3 cellular contexts compared by ENCODE assay signal in the genomic region with DNA sequence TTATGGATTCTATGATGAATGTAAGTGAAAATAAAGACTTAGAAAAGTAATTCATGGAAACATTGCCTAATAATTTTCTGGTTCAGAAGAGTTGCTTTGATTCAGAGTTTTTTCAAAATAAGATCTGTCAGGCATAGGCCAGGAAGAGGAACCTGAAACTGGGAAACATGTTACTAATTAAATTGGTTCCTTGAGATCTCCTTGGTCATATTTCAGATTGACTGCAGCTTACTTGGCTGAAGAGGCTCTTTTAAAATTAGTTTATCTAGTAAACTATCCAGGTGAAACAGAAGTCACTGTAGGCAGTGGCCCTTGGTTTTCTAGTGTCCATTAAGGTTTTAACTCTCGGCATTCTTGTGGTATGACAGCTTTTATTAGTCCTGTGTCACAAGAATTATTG.
TF ChIP-seq lines count a peak whose summit lies in the region.

No MANE protein-coding gene starts in this region.

TF ChIP-seq in SK-N-SH treated with all-trans-retinoic acid at 6 μM for 48 hours, 23 proteins besides CTCF, POLR2A, EP300 and RAD21 (continued from another document):
- TF ChIP-seq, protein P1, sequence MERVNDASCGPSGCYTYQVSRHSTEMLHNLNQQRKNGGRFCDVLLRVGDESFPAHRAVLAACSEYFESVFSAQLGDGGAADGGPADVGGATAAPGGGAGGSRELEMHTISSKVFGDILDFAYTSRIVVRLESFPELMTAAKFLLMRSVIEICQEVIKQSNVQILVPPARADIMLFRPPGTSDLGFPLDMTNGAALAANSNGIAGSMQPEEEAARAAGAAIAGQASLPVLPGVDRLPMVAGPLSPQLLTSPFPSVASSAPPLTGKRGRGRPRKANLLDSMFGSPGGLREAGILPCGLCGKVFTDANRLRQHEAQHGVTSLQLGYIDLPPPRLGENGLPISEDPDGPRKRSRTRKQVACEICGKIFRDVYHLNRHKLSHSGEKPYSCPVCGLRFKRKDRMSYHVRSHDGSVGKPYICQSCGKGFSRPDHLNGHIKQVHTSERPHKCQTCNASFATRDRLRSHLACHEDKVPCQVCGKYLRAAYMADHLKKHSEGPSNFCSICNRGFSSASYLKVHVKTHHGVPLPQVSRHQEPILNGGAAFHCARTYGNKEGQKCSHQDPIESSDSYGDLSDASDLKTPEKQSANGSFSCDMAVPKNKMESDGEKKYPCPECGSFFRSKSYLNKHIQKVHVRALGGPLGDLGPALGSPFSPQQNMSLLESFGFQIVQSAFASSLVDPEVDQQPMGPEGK (CRISPR knock-in tag; IDR thresholded peaks at IDR 0.05; ENCODE audit: borderline replicate concordance) = no peak
- TF ChIP-seq ZNF70 (CRISPR knock-in tag; IDR thresholded peaks at IDR 0.05) = no peak
- TF ChIP-seq BACH2 (CRISPR knock-in tag; IDR thresholded peaks at IDR 0.05; ENCODE audit: borderline replicate concordance) = no peak
- TF ChIP-seq, protein P2, sequence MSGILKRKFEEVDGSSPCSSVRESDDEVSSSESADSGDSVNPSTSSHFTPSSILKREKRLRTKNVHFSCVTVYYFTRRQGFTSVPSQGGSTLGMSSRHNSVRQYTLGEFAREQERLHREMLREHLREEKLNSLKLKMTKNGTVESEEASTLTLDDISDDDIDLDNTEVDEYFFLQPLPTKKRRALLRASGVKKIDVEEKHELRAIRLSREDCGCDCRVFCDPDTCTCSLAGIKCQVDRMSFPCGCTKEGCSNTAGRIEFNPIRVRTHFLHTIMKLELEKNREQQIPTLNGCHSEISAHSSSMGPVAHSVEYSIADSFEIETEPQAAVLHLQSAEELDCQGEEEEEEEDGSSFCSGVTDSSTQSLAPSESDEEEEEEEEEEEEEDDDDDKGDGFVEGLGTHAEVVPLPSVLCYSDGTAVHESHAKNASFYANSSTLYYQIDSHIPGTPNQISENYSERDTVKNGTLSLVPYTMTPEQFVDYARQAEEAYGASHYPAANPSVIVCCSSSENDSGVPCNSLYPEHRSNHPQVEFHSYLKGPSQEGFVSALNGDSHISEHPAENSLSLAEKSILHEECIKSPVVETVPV (CRISPR knock-in tag; IDR thresholded peaks at IDR 0.05) = no peak
- TF ChIP-seq TOX (CRISPR knock-in tag; IDR thresholded peaks at IDR 0.05; ENCODE audit: borderline replicate concordance) = no peak
- no peak for TF ChIP-seq ARNTL (CRISPR knock-in tag; IDR thresholded peaks at IDR 0.05; ENCODE audit: borderline replicate concordance, low read depth)
- no peak for TF ChIP-seq SNAI2 (CRISPR knock-in tag; IDR thresholded peaks at IDR 0.05)
- no peak for TF ChIP-seq GLIS3 (CRISPR knock-in tag; IDR thresholded peaks at IDR 0.05)
- TF ChIP-seq OSR1 (CRISPR knock-in tag; IDR thresholded peaks at IDR 0.05) = no peak
- TF ChIP-seq, protein P3, sequence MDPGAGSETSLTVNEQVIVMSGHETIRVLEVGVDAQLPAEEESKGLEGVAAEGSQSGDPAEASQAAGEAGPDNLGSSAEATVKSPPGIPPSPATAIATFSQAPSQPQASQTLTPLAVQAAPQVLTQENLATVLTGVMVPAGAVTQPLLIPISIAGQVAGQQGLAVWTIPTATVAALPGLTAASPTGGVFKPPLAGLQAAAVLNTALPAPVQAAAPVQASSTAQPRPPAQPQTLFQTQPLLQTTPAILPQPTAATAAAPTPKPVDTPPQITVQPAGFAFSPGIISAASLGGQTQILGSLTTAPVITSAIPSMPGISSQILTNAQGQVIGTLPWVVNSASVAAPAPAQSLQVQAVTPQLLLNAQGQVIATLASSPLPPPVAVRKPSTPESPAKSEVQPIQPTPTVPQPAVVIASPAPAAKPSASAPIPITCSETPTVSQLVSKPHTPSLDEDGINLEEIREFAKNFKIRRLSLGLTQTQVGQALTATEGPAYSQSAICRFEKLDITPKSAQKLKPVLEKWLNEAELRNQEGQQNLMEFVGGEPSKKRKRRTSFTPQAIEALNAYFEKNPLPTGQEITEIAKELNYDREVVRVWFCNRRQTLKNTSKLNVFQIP (CRISPR knock-in tag; IDR thresholded peaks at IDR 0.05; ENCODE audit: borderline replicate concordance, low read depth) = no peak

TF ChIP-seq in SK-N-SH, 30 proteins besides CTCF, POLR2A, EP300 and RAD21 (continued from another document):
- no peak for TF ChIP-seq MXI1 (IDR thresholded peaks at IDR 0.05; ENCODE audit: low read depth, low read length)
- TF ChIP-seq JUND (IDR thresholded peaks at IDR 0.05) = no peak
- TF ChIP-seq, protein P4, sequence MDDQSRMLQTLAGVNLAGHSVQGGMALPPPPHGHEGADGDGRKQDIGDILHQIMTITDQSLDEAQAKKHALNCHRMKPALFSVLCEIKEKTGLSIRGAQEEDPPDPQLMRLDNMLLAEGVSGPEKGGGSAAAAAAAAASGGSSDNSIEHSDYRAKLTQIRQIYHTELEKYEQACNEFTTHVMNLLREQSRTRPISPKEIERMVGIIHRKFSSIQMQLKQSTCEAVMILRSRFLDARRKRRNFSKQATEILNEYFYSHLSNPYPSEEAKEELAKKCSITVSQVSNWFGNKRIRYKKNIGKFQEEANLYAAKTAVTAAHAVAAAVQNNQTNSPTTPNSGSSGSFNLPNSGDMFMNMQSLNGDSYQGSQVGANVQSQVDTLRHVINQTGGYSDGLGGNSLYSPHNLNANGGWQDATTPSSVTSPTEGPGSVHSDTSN (IDR thresholded peaks at IDR 0.05) = no peak
- TF ChIP-seq FOXM1 (IDR thresholded peaks at IDR 0.05; ENCODE audit: low read depth) = no peak
- TF ChIP-seq GATA2 (CRISPR knock-in tag; IDR thresholded peaks at IDR 0.05) = no peak
- no peak for TF ChIP-seq RCOR1 (IDR thresholded peaks at IDR 0.05; ENCODE audit: low read length)
- no peak for TF ChIP-seq TCF12 (IDR thresholded peaks at IDR 0.05)
- no peak for TF ChIP-seq CHD2 (IDR thresholded peaks at IDR 0.05; ENCODE audit: low read length, partially characterized antibody)
- TF ChIP-seq, protein P5, sequence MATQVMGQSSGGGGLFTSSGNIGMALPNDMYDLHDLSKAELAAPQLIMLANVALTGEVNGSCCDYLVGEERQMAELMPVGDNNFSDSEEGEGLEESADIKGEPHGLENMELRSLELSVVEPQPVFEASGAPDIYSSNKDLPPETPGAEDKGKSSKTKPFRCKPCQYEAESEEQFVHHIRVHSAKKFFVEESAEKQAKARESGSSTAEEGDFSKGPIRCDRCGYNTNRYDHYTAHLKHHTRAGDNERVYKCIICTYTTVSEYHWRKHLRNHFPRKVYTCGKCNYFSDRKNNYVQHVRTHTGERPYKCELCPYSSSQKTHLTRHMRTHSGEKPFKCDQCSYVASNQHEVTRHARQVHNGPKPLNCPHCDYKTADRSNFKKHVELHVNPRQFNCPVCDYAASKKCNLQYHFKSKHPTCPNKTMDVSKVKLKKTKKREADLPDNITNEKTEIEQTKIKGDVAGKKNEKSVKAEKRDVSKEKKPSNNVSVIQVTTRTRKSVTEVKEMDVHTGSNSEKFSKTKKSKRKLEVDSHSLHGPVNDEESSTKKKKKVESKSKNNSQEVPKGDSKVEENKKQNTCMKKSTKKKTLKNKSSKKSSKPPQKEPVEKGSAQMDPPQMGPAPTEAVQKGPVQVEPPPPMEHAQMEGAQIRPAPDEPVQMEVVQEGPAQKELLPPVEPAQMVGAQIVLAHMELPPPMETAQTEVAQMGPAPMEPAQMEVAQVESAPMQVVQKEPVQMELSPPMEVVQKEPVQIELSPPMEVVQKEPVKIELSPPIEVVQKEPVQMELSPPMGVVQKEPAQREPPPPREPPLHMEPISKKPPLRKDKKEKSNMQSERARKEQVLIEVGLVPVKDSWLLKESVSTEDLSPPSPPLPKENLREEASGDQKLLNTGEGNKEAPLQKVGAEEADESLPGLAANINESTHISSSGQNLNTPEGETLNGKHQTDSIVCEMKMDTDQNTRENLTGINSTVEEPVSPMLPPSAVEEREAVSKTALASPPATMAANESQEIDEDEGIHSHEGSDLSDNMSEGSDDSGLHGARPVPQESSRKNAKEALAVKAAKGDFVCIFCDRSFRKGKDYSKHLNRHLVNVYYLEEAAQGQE (IDR thresholded peaks at IDR 0.05; ENCODE audit: low read depth, low read length) = no peak
- TF ChIP-seq POLR2AphosphoS5 (IDR thresholded peaks at IDR 0.05; ENCODE audit: low read depth, low read length) = no peak
TF ChIP-seq in SK-N-SH: peak in this region for 0.

TF ChIP-seq in GM23338, 12 proteins besides CTCF, POLR2A, EP300 and RAD21 (continued from another document):
- TF ChIP-seq, protein P5 (IDR thresholded peaks at IDR 0.05; ENCODE audit: unreplicated experiment) = no peak
- TF ChIP-seq STAT1 (IDR thresholded peaks at IDR 0.05; ENCODE audit: unreplicated experiment) (no peak), EZH2 (IDR thresholded peaks at IDR 0.05; ENCODE audit: low read depth, unreplicated experiment) (no peak), ZNF331 (CRISPR knock-in tag; IDR thresholded peaks at IDR 0.05; ENCODE audit: low read depth) (no peak), JUNB (IDR thresholded peaks at IDR 0.05; ENCODE audit: unreplicated experiment) (no peak), CREB1 (CRISPR knock-in tag; IDR thresholded peaks at IDR 0.05; ENCODE audit: low read depth) (no peak), POLR2AphosphoS5 (IDR thresholded peaks at IDR 0.05; ENCODE audit: low read depth) (no peak), ZNF114 (CRISPR knock-in tag; IDR thresholded peaks at IDR 0.05) (no peak)
- TF ChIP-seq, protein P6, sequence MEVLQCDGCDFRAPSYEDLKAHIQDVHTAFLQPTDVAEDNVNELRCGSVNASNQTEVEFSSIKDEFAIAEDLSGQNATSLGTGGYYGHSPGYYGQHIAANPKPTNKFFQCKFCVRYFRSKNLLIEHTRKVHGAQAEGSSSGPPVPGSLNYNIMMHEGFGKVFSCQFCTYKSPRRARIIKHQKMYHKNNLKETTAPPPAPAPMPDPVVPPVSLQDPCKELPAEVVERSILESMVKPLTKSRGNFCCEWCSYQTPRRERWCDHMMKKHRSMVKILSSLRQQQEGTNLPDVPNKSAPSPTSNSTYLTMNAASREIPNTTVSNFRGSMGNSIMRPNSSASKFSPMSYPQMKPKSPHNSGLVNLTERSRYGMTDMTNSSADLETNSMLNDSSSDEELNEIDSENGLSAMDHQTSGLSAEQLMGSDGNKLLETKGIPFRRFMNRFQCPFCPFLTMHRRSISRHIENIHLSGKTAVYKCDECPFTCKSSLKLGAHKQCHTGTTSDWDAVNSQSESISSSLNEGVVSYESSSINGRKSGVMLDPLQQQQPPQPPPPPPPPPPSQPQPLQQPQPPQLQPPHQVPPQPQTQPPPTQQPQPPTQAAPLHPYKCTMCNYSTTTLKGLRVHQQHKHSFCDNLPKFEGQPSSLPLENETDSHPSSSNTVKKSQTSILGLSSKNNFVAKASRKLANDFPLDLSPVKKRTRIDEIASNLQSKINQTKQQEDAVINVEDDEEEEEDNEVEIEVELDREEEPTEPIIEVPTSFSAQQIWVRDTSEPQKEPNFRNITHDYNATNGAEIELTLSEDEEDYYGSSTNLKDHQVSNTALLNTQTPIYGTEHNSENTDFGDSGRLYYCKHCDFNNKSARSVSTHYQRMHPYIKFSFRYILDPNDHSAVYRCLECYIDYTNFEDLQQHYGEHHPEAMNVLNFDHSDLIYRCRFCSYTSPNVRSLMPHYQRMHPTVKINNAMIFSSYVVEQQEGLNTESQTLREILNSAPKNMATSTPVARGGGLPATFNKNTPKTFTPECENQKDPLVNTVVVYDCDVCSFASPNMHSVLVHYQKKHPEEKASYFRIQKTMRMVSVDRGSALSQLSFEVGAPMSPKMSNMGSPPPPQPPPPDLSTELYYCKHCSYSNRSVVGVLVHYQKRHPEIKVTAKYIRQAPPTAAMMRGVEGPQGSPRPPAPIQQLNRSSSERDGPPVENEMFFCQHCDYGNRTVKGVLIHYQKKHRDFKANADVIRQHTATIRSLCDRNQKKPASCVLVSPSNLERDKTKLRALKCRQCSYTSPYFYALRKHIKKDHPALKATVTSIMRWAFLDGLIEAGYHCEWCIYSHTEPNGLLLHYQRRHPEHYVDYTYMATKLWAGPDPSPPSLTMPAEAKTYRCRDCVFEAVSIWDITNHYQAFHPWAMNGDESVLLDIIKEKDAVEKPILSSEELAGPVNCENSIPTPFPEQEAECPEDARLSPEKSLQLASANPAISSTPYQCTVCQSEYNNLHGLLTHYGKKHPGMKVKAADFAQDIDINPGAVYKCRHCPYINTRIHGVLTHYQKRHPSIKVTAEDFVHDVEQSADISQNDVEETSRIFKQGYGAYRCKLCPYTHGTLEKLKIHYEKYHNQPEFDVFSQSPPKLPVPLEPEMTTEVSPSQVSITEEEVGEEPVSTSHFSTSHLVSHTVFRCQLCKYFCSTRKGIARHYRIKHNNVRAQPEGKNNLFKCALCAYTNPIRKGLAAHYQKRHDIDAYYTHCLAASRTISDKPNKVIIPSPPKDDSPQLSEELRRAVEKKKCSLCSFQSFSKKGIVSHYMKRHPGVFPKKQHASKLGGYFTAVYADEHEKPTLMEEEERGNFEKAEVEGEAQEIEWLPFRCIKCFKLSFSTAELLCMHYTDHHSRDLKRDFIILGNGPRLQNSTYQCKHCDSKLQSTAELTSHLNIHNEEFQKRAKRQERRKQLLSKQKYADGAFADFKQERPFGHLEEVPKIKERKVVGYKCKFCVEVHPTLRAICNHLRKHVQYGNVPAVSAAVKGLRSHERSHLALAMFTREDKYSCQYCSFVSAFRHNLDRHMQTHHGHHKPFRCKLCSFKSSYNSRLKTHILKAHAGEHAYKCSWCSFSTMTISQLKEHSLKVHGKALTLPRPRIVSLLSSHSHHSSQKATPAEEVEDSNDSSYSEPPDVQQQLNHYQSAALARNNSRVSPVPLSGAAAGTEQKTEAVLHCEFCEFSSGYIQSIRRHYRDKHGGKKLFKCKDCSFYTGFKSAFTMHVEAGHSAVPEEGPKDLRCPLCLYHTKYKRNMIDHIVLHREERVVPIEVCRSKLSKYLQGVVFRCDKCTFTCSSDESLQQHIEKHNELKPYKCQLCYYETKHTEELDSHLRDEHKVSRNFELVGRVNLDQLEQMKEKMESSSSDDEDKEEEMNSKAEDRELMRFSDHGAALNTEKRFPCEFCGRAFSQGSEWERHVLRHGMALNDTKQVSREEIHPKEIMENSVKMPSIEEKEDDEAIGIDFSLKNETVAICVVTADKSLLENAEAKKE (CRISPR knock-in tag; IDR thresholded peaks at IDR 0.05) = no peak
